Comparison of ENCODE assay signal across 18 cellular contexts in genomic region chr7:143388491-143389101, GRCh38. TPM values are rescaled to one million over a fixed set of nuclear protein-coding genes. Genes with fewer than 3 reads are reported as not detected.
DNase-seq lines count a peak whose midpoint lies in the region; ATAC-seq and TF ChIP-seq lines count a peak whose summit lies in the region.
"Had no signal": no experiment of that assay in that cellular context is flagged by ENCODE, and none has a peak within 500 bp of the region (broad histone marks: within the 10 kb centered on the region; RNA-seq: fewer than 3 reads in every experiment).

No MANE protein-coding gene starts in this region.

- DNase-seq in activated naive CD4-positive, alpha-beta T cell treated with anti-CD3 and anti-CD28 coated beads, Interleukin-2, amount 50 U/mL, for 72 hours (ENCODE audit: low spot score in 2 of 2) = peak in 1 of 2 donors; percentile 54
- DNase-seq in activated naive CD4-positive, alpha-beta T cell (lab: John Stamatoyannopoulos, UW) = no peak
- DNase-seq in Peyer's patch = peak in 2 of 3 donors; percentile 46 to 47
- no peak for DNase-seq in stomach
- no peak for DNase-seq in GM13976 (ENCODE audit: low spot score)
- DNase-seq in CD8-positive, alpha-beta memory T cell = no peak
- DNase-seq: activated CD4-positive, alpha-beta T cell treated with anti-CD3 and anti-CD28 coated beads for 1 hour; activated naive CD8-positive, alpha-beta T cell treated with anti-CD3 and anti-CD28 coated beads, Interleukin-2, amount 10 ng/mL, durations not matched to agents 7 days and 5 days; foreskin melanocyte; Kasumi-1; NCI-H1417 treated with DMSO at 0.1 percent for 48 hours; upper lobe of right lung had no signal

- H3K4me3 Mint-ChIP-seq in CD8-positive, alpha-beta memory T cell = no peak overlapping the region
- H3K4me3 Mint-ChIP-seq: activated naive CD8-positive, alpha-beta T cell treated with anti-CD3 and anti-CD28 coated beads, Interleukin-2, amount 10 ng/mL, durations not matched to agents 7 days and 5 days; stimulated activated memory B cell treated with anti-CD40 and anti-IgM and Interleukin-4, amounts not matched to agents 10 μg/mL and 1 μg/mL and 100 μg/mL, for 72 hours had no signal

- H3K27ac Mint-ChIP-seq in activated naive CD4-positive, alpha-beta T cell treated with anti-CD3 and anti-CD28 coated beads, Interleukin-2, amount 50 U/mL, for 72 hours = peak overlapping the region; percentile 61 to 90
- peak overlapping the region in 2 of 8 donors; percentile 27 to 37 for H3K27ac Mint-ChIP-seq in CD8-positive, alpha-beta memory T cell
- H3K27ac Mint-ChIP-seq: stimulated activated memory B cell treated with anti-CD40 and anti-IgM and Interleukin-4, amounts not matched to agents 10 μg/mL and 1 μg/mL and 100 μg/mL, for 72 hours had no signal

- no peaks in the 10 kb centered on the region for H3K27me3 Mint-ChIP-seq in CD8-positive, alpha-beta memory T cell
- H3K27me3 Mint-ChIP-seq: activated naive CD8-positive, alpha-beta T cell treated with anti-CD3 and anti-CD28 coated beads, Interleukin-2, amount 10 ng/mL, durations not matched to agents 7 days and 5 days; stimulated activated memory B cell treated with anti-CD40 and anti-IgM and Interleukin-4, amounts not matched to agents 10 μg/mL and 1 μg/mL and 100 μg/mL, for 72 hours had no signal

- peaks cover 4 to 21% (median 8%) of the 10 kb centered on the region in 3 donors for H3K4me1 Mint-ChIP-seq in CD8-positive, alpha-beta memory T cell
- H3K4me1 Mint-ChIP-seq: stimulated activated memory B cell treated with anti-CD40 and anti-IgM and Interleukin-4, amounts not matched to agents 10 μg/mL and 1 μg/mL and 100 μg/mL, for 72 hours had no signal

- peaks cover 0 to 5% of the 10 kb centered on the region in 2 donors for H3K36me3 Mint-ChIP-seq in activated naive CD4-positive, alpha-beta T cell treated with anti-CD3 and anti-CD28 coated beads, Interleukin-2, amount 50 U/mL, for 72 hours
- peaks cover 0 to 58% (median 2%) of the 10 kb centered on the region in 3 donors for H3K36me3 Mint-ChIP-seq in CD8-positive, alpha-beta memory T cell

- ATAC-seq in activated naive CD4-positive, alpha-beta T cell treated with anti-CD3 and anti-CD28 coated beads, Interleukin-2, amount 50 U/mL, for 72 hours = no peak
- no peak for ATAC-seq in HG02798 (IDR thresholded peaks at IDR 0.05; ENCODE audit: poor library complexity, unreplicated experiment)
- ATAC-seq: stimulated activated memory B cell treated with anti-CD40 and anti-IgM and Interleukin-4, amounts not matched to agents 10 μg/mL and 1 μg/mL and 100 μg/mL, for 72 hours; upper lobe of right lung had no signal

- 85 to 87% methylated on average over 28 of the region's 28 CpGs for WGBS in esophagus, 2 donors
- WGBS in stomach, 5 donors = 87 to 94% (median 91%) methylated on average over 18 to 28 of the region's 28 CpGs

- no peaks in the 10 kb centered on the region for H3K9me3 ChIP-seq in Peyer's patch
- no peaks in the 10 kb centered on the region for H3K9me3 ChIP-seq in esophagus (ENCODE audit: control insufficient read depth in 2 of 2, insufficient read depth in 1 of 2, low read depth in 1 of 2, low read length in 1 of 2)
- H3K9me3 ChIP-seq in stomach = no peaks in the 10 kb centered on the region
- no peaks in the 10 kb centered on the region for H3K9me3 ChIP-seq in CD8-positive, alpha-beta memory T cell (ENCODE audit: low read length)
- H3K9me3 ChIP-seq: upper lobe of right lung had no signal

- H3K9me3 Mint-ChIP-seq in activated naive CD4-positive, alpha-beta T cell treated with anti-CD3 and anti-CD28 coated beads, Interleukin-2, amount 50 U/mL, for 72 hours = no peaks in the 10 kb centered on the region
- H3K9me3 Mint-ChIP-seq in CD8-positive, alpha-beta memory T cell = no peaks in the 10 kb centered on the region
- H3K9me3 Mint-ChIP-seq: activated naive CD8-positive, alpha-beta T cell treated with anti-CD3 and anti-CD28 coated beads, Interleukin-2, amount 10 ng/mL, durations not matched to agents 7 days and 5 days; stimulated activated memory B cell treated with anti-CD40 and anti-IgM and Interleukin-4, amounts not matched to agents 10 μg/mL and 1 μg/mL and 100 μg/mL, for 72 hours had no signal

- CTCF ChIA-PET in CD8-positive, alpha-beta memory T cell (lab: Charles Lee) = interaction anchor here (1.0 to 2.3 kb wide), 6 partner anchors 9 to 148 kb away, joined by 3 to 9 read pairs (median 6); partner anchors contain the start of gene EPHA1

- POLR2A ChIA-PET in CD8-positive, alpha-beta memory T cell (lab: Charles Lee) = interaction anchor here (0.7 to 0.8 kb wide), 2 partner anchors 18 to 139 kb away, joined by 3 read pairs; no protein-coding TSS in a partner anchor

- intact Hi-C loops in stomach (cut with DNase I; ENCODE audit: low total_unique reads) = no loop called here

- H3K27me3 ChIP-seq in Peyer's patch (no peaks in the 10 kb centered on the region), esophagus (ENCODE audit: control insufficient read depth in 1 of 2, insufficient read depth in 2 of 2, low read length in 2 of 2) (no peaks in the 10 kb centered on the region), stomach (no peaks in the 10 kb centered on the region)
- H3K27me3 ChIP-seq in CD8-positive, alpha-beta memory T cell (ENCODE audit: insufficient read depth, low read length, poor library complexity, severe bottlenecking) = no peaks in the 10 kb centered on the region
- H3K27me3 ChIP-seq: cardiac muscle cell, upper lobe of right lung had no signal

- TF ChIP-seq CTCF in Peyer's patch (IDR thresholded peaks at IDR 0.05) (no peak), stomach (IDR thresholded peaks at IDR 0.05) (no peak), GM13976 (IDR thresholded peaks at IDR 0.05; ENCODE audit: borderline replicate concordance, control extremely low read depth, extremely low read depth, insufficient read depth, missing control alignments) (no peak)

- H3K4me1 ChIP-seq in Peyer's patch (peaks cover 0 to 69% (median 10%) of the 10 kb centered on the region in 4 donors), esophagus (ENCODE audit: control insufficient read depth in 2 of 2, insufficient read depth in 2 of 2, low read length in 1 of 2) (peaks cover 6 to 32% of the 10 kb centered on the region in 2 donors), stomach (peaks cover 58 to 100% (median 81%) of the 10 kb centered on the region in 4 donors)
- H3K4me1 ChIP-seq in CD8-positive, alpha-beta memory T cell (ENCODE audit: insufficient read depth, low read length) = peaks cover 36% of the 10 kb centered on the region

- H3K36me3 ChIP-seq in Peyer's patch (peaks cover 0 to 58% (median 0%) of the 10 kb centered on the region in 3 donors), esophagus (ENCODE audit: control insufficient read depth in 2 of 2, insufficient read depth in 2 of 2, low read length in 1 of 2) (peaks cover 3 to 42% of the 10 kb centered on the region in 2 donors), stomach (peaks cover 40 to 77% (median 53%) of the 10 kb centered on the region in 4 donors)
- peaks cover 40% of the 10 kb centered on the region for H3K36me3 ChIP-seq in CD8-positive, alpha-beta memory T cell (ENCODE audit: insufficient read depth, low read length)

- in situ Hi-C loops in GM13976 (cut with MboI; ENCODE audit: low sequenced_read_pairs, unreplicated experiment) = no loop called here

- H3K27ac ChIP-seq in Peyer's patch (no peak overlapping the region), esophagus (ENCODE audit: low read depth in 2 of 2, low read length in 1 of 2) (peak overlapping the region; percentile 12 to 56), stomach (peak overlapping the region in 3 of 5 donors; percentile 20 to 99 (median 87))
- no peak overlapping the region for H3K27ac ChIP-seq in CD8-positive, alpha-beta memory T cell (ENCODE audit: low read depth, low read length)
- H3K27ac ChIP-seq: cardiac muscle cell, upper lobe of right lung had no signal

- H3K4me3 ChIP-seq in Peyer's patch = no peak overlapping the region
- H3K4me3 ChIP-seq in esophagus (ENCODE audit: low read depth in 1 of 2, low read length in 2 of 2) = no peak overlapping the region
- H3K4me3 ChIP-seq in stomach = no peak overlapping the region
- H3K4me3 ChIP-seq in CD8-positive, alpha-beta memory T cell (ENCODE audit: low read length) = no peak overlapping the region
- H3K4me3 ChIP-seq: cardiac muscle cell, upper lobe of right lung had no signal

- TF ChIP-seq EP300 in stomach (IDR thresholded peaks at IDR 0.05) = no peak

- no peak for TF ChIP-seq POLR2A in Peyer's patch (IDR thresholded peaks at IDR 0.05)
- no peak for TF ChIP-seq POLR2A in stomach (IDR thresholded peaks at IDR 0.05)

RNA-seq across cellular contexts. Expression of gene ZYX, which starts 7.5 kb away (rescaled TPM):
- 100 to 1,000 TPM in 1 of 2 donors, 10 to 100 TPM in 1; 75.9 to 146 TPM for total RNA-seq in activated naive CD4-positive, alpha-beta T cell treated with anti-CD3 and anti-CD28 coated beads, Interleukin-2, amount 50 U/mL, for 72 hours
- 10 to 100 TPM; 47.0 to 88.0 (median 55.9) TPM for total RNA-seq in Peyer's patch
- polyA plus RNA-seq in esophagus = 10 to 100 TPM; 62.7 to 92.3 TPM
- 100 to 1,000 TPM in 1 of 5 donors, 10 to 100 TPM in 4; 20.6 to 102 (median 64.0) TPM for total RNA-seq in stomach
- polyA plus RNA-seq in stomach = 10 to 100 TPM; 73.4 to 79.2 (median 74.1) TPM
- total RNA-seq in CD8-positive, alpha-beta memory T cell = 100 to 1,000 TPM; 101 to 104 TPM
- polyA plus RNA-seq in CD8-positive, alpha-beta memory T cell = 143 TPM

RNA-seq across cellular contexts. Expression of gene EPHA1, which starts 20.1 kb away (rescaled TPM):
- total RNA-seq in activated naive CD4-positive, alpha-beta T cell treated with anti-CD3 and anti-CD28 coated beads, Interleukin-2, amount 50 U/mL, for 72 hours = 1 to 10 TPM; 1.8 to 2.4 TPM
- 10 to 100 TPM; 52.5 to 81.3 (median 63.9) TPM for total RNA-seq in Peyer's patch
- polyA plus RNA-seq in esophagus = 10 to 100 TPM; 65.6 to 74.6 TPM
- 10 to 100 TPM in 3 of 5 donors, 1 to 10 TPM in 2; 5.3 to 31.9 (median 12.5) TPM for total RNA-seq in stomach
- 10 to 100 TPM in 1 of 3 donors, 1 to 10 TPM in 2; 4.7 to 25.9 (median 5.6) TPM for polyA plus RNA-seq in stomach
- total RNA-seq in CD8-positive, alpha-beta memory T cell = 1 to 10 TPM; 2.8 to 3.1 TPM
- 4.6 TPM for polyA plus RNA-seq in CD8-positive, alpha-beta memory T cell

RNA-seq across cellular contexts. Expression of gene FAM131B, which starts 26.1 kb away (rescaled TPM):
- total RNA-seq in activated naive CD4-positive, alpha-beta T cell treated with anti-CD3 and anti-CD28 coated beads, Interleukin-2, amount 50 U/mL, for 72 hours = 1 to 10 TPM in 1 of 2 donors, under 1 TPM in 1; 0.77 to 2.1 TPM
- under 1 TPM in 3 of 4 donors, not detected in 1; 0.66 to 0.83 (median 0.80) TPM for total RNA-seq in Peyer's patch
- polyA plus RNA-seq in esophagus = under 1 TPM; 0.16 to 0.28 TPM
- total RNA-seq in stomach = 10 to 100 TPM in 1 of 5 donors, 1 to 10 TPM in 1, under 1 TPM in 2, not detected in 1; 0.29 to 14.0 (median 0.95) TPM
- under 1 TPM; 0.33 to 0.56 (median 0.46) TPM for polyA plus RNA-seq in stomach
- total RNA-seq in CD8-positive, alpha-beta memory T cell = 1 to 10 TPM; 2.4 to 2.8 TPM
- polyA plus RNA-seq in CD8-positive, alpha-beta memory T cell = 1.6 TPM

RNA-seq across cellular contexts. Expression of gene TAS2R60, which starts 54.7 kb away (rescaled TPM):
- not detected for total RNA-seq in activated naive CD4-positive, alpha-beta T cell treated with anti-CD3 and anti-CD28 coated beads, Interleukin-2, amount 50 U/mL, for 72 hours
- 1 to 10 TPM in 1 of 4 donors, not detected in 3; 1.3 TPM for total RNA-seq in Peyer's patch
- polyA plus RNA-seq in esophagus = not detected
- not detected for total RNA-seq in stomach
- not detected for polyA plus RNA-seq in stomach
- total RNA-seq in CD8-positive, alpha-beta memory T cell = not detected
- not detected for polyA plus RNA-seq in CD8-positive, alpha-beta memory T cell
- total RNA-seq: A673, cardiac muscle cell, lower leg skin, upper lobe of right lung had no signal
- polyA plus RNA-seq: cardiac muscle cell had no signal

Comparison
In these comparisons a context has a peak if more than half of its experiments do, and no peak if none do; other contexts are left out.
1. DNase-seq: peak in Peyer's patch (2 of 3); none in activated naive CD4-positive, alpha-beta T cell (0 of 4), stomach (single experiment), GM13976 (single experiment) and CD8-positive, alpha-beta memory T cell (0 of 5).
2. H3K27ac ChIP-seq: peak in esophagus (2 of 2) and stomach (3 of 5); none in Peyer's patch (0 of 4) and CD8-positive, alpha-beta memory T cell (single experiment).